Comparison of ENCODE assay signal across 11 cellular contexts in genomic region chr10:21499910-21500577, GRCh38. TPM values are rescaled to one million over a fixed set of nuclear protein-coding genes. Genes with fewer than 3 reads are reported as not detected.
DNase-seq lines count a peak whose midpoint lies in the region; TF ChIP-seq lines count a peak whose summit lies in the region.
"Had no signal": no experiment of that assay in that cellular context is flagged by ENCODE, and none has a peak within 500 bp of the region (broad histone marks: within the 10 kb centered on the region; RNA-seq: fewer than 3 reads in every experiment).

No MANE protein-coding gene starts in this region.

- intact Hi-C loops in CD14-positive monocyte (cut with micrococcal nuclease), result loop anchor here (5.0 to 10.0 kb wide), 3 partner anchors 175 to 1487 kb away; no protein-coding TSS in a partner anchor

- H3K9ac ChIP-seq in MM.1S (ENCODE audit: low read length) (no peak overlapping the region), neural progenitor cell (peak overlapping the region; percentile 31)

- H3K27me3 ChIP-seq in MM.1S (replicated peaks; ENCODE audit: insufficient read depth, low read length) (peaks cover 47% of the 10 kb centered on the region), neural progenitor cell (peaks cover 9% of the 10 kb centered on the region)

- H2AFZ ChIP-seq in MM.1S (ENCODE audit: low read length) (no peak overlapping the region), neural progenitor cell (replicated peaks) (no peak overlapping the region)

- H3K4me1 Mint-ChIP-seq in CD14-positive monocyte (peaks cover 26% of the 10 kb centered on the region), neural progenitor cell (peaks cover 67% of the 10 kb centered on the region)

- H3K9me3 Mint-ChIP-seq in CD14-positive monocyte, result peaks cover 0 to 10% (median 6%) of the 10 kb centered on the region in 7 donors
- H3K9me3 Mint-ChIP-seq in neural progenitor cell, result no peaks in the 10 kb centered on the region

- H3K27ac Mint-ChIP-seq in CD14-positive monocyte, result no peak overlapping the region
- peak overlapping the region; percentile 98 for H3K27ac Mint-ChIP-seq in neural progenitor cell

- no peak overlapping the region for H3K27ac ChIP-seq in MM.1S (ENCODE audit: low read length)
- peak overlapping the region; percentile 94 for H3K27ac ChIP-seq in neural progenitor cell

- H3K4me1 ChIP-seq in MM.1S (ENCODE audit: low read length) (no peaks in the 10 kb centered on the region), neural progenitor cell (peaks cover 64% of the 10 kb centered on the region)

- H3K9me2 ChIP-seq in MM.1S (replicated peaks; ENCODE audit: insufficient read depth, low read length), result no peaks in the 10 kb centered on the region

- H3K9me3 ChIP-seq in MM.1S (replicated peaks; ENCODE audit: insufficient read depth, low read length) (no peaks in the 10 kb centered on the region), neural progenitor cell (ENCODE audit: low read depth) (no peaks in the 10 kb centered on the region)

- DNase-seq in CD14-positive monocyte (ENCODE audit: low spot score), result no peak
- DNase-seq in MM.1S, result no peak
- peak; percentile 16 for DNase-seq in fibroblast of villous mesenchyme (ENCODE audit: low read depth)
- DNase-seq in neural progenitor cell (ENCODE audit: low spot score), result peak; percentile 53
- DNase-seq in ureter (ENCODE audit: low spot score), result no peak
- no peak for DNase-seq in NCI-H1930 (lab: John Stamatoyannopoulos, UW)
- DNase-seq in C1 segment of cervical spinal cord (lab: John Stamatoyannopoulos, UW), result no peak
- DNase-seq in putamen (ENCODE audit: low spot score), result no peak
- DNase-seq: foreskin fibroblast, NCI-H2029 had no signal

- H3F3A ChIP-seq in MM.1S (ENCODE audit: insufficient read depth, low read length), result peaks cover 3% of the 10 kb centered on the region; the same call in 1 of the 2 replicates
- peaks cover 75% of the 10 kb centered on the region for H3F3A ChIP-seq in neural progenitor cell (ENCODE audit: low read depth)

- H3K4me3 Mint-ChIP-seq in CD14-positive monocyte (peak overlapping the region; percentile 62 to 64), neural progenitor cell (peak overlapping the region; percentile 93)

- H3K4me3 ChIP-seq in MM.1S (ENCODE audit: low read length) (no peak overlapping the region), fibroblast of villous mesenchyme (ENCODE audit: low read depth, low read length) (peak overlapping the region; percentile 36), neural progenitor cell (peak overlapping the region; percentile 67)

- H3K27me3 Mint-ChIP-seq in CD14-positive monocyte (ENCODE audit: low read depth in 3 of 3) (peaks cover 49 to 69% (median 61%) of the 10 kb centered on the region in 3 donors), neural progenitor cell (ENCODE audit: insufficient read depth, low read depth) (peaks cover 4% of the 10 kb centered on the region)

- H3K36me3 Mint-ChIP-seq in CD14-positive monocyte (peaks cover 5 to 6% of the 10 kb centered on the region in 2 donors), neural progenitor cell (no peaks in the 10 kb centered on the region)
- H3K36me3 Mint-ChIP-seq: CD4-positive, alpha-beta memory T cell had no signal

- H3K4me2 ChIP-seq in MM.1S (ENCODE audit: low read depth, low read length) (0 out of 2 replicates have a peak overlapping the region, but pooled peaks have one; percentile 23), neural progenitor cell (peak overlapping the region; percentile 89)

- H4K20me1 ChIP-seq in MM.1S (ENCODE audit: insufficient read depth, low read length) (no peaks in the 10 kb centered on the region), neural progenitor cell (ENCODE audit: low read depth) (peaks cover 37% of the 10 kb centered on the region)

- H3K79me2 ChIP-seq in MM.1S (ENCODE audit: low read length) (no peaks in the 10 kb centered on the region), neural progenitor cell (ENCODE audit: low read depth) (peaks cover 100% of the 10 kb centered on the region)

- no peaks in the 10 kb centered on the region for H3K36me3 ChIP-seq in MM.1S (replicated peaks; ENCODE audit: insufficient read depth, low read length)
- no peaks in the 10 kb centered on the region for H3K36me3 ChIP-seq in neural progenitor cell

- no peak for TF ChIP-seq CTCF in CD14-positive monocyte (IDR thresholded peaks at IDR 0.05)
- no peak for TF ChIP-seq CTCF in MM.1S (IDR thresholded peaks at IDR 0.05; ENCODE audit: low read length)
- no peak for TF ChIP-seq CTCF in fibroblast of villous mesenchyme (IDR thresholded peaks at IDR 0.05; ENCODE audit: insufficient read depth, low read depth, low read length)
- TF ChIP-seq CTCF in neural progenitor cell (IDR thresholded peaks at IDR 0.05), result no peak

RNA-seq across cellular contexts. Expression of gene SKIDA1, which starts 25.4 kb away (rescaled TPM):
- polyA plus RNA-seq in CD14-positive monocyte, result under 1 TPM in 1 of 2 donors, not detected in 1; 0.04 TPM
- total RNA-seq in fibroblast of villous mesenchyme (0.32 and 0.43 TPM in 2 replicates), neural progenitor cell (ENCODE audit: low replicate concordance) (123 and 127 TPM in 2 replicates), ureter (3.6 TPM)

RNA-seq across cellular contexts. Expression of gene MLLT10, which starts 34.0 kb away (rescaled TPM):
- polyA plus RNA-seq in CD14-positive monocyte, result 1 to 10 TPM; 4.9 to 7.5 TPM
- 46.4 and 50.5 TPM in 2 replicates for total RNA-seq in fibroblast of villous mesenchyme
- total RNA-seq in neural progenitor cell (ENCODE audit: low replicate concordance), result 55.7 and 61.3 TPM in 2 replicates
- total RNA-seq in ureter, result 83.7 TPM

Comparison
In these comparisons a context has a peak if more than half of its experiments do, and no peak if none do; other contexts are left out.
1. DNase-seq: peak in fibroblast of villous mesenchyme (single experiment) and neural progenitor cell (single experiment); none in CD14-positive monocyte (single experiment), MM.1S (single experiment), ureter (single experiment), NCI-H1930 (0 of 2), C1 segment of cervical spinal cord (0 of 14) and putamen (single experiment).
2. RNA of gene SKIDA1, which starts 25.4 kb away (total RNA-seq): 123 to 127 TPM in neural progenitor cell; 3.6 TPM in ureter (single experiment) and 0.32 to 0.43 TPM in fibroblast of villous mesenchyme; every median in the first group is over 10 times any median in the second.